ENCODE assay signal across 8 cellular contexts in genomic region chr9:128685022-128685332, GRCh38. TPM values are rescaled to one million over a fixed set of nuclear protein-coding genes. Genes with fewer than 3 reads are reported as not detected.
DNase-seq lines count a peak whose midpoint lies in the region; ATAC-seq and TF ChIP-seq lines count a peak whose summit lies in the region.

No MANE protein-coding gene starts in this region.

- POLR2A ChIA-PET in HEK293T (lab: Yijun Ruan, JAX) = interaction anchor here (0.7 to 1.9 kb wide), 10 partner anchors 8 to 348 kb away, joined by 3 to 21 read pairs (median 6); partner anchors contain the start of gene DYNC2I2

- peak overlapping the region; percentile 94 for H3K27ac ChIP-seq in OCI-LY1 (ENCODE audit: low read depth, low read length, poor library complexity, severe bottlenecking)
- peak overlapping the region; percentile 83 for H3K27ac ChIP-seq in trophoblast cell (ENCODE audit: low read depth, low read length)

- WGBS in trophoblast cell (ENCODE audit: extremely low coverage, insufficient coverage, insufficient read length) = no CpG with 5 or more reads among the region's 2 CpGs

- no peak overlapping the region for H4K12ac ChIP-seq in trophoblast cell (ENCODE audit: low read depth, low read length)

- CTCF ChIA-PET in HEK293T (lab: Yijun Ruan, JAX) = interaction anchor here (0.6 to 1.4 kb wide), 3 partner anchors 11 to 17 kb away, joined by 3 to 4 read pairs (median 3); partner anchors contain the start of gene PKN3

- H3K4me3 ChIP-seq in GM06990 (replicated peaks; ENCODE audit: low read depth, low read length) (peak overlapping the region; percentile 81), OCI-LY1 (ENCODE audit: low read depth, low read length, poor library complexity, severe bottlenecking) (peak overlapping the region; percentile 90), epithelial cell of esophagus (ENCODE audit: low read length) (peak overlapping the region; percentile 97), trophoblast cell (ENCODE audit: low read depth, low read length) (no peak overlapping the region)

- no peak overlapping the region for H2BK120ac ChIP-seq in trophoblast cell (ENCODE audit: insufficient read depth, low read length, poor library complexity)

- H2AK5ac ChIP-seq in trophoblast cell (ENCODE audit: low read length) = no peak overlapping the region

- no peaks in the 10 kb centered on the region for H4K20me1 ChIP-seq in OCI-LY1 (ENCODE audit: insufficient read depth, low read length)

- H3K36me3 ChIP-seq in GM06990 (ENCODE audit: control insufficient read depth, insufficient read depth, low read length) (no peaks in the 10 kb centered on the region), OCI-LY1 (ENCODE audit: insufficient read depth, low read length) (0 out of 2 replicates have a peak, but pooled peaks cover 4% of the 10 kb centered on the region), trophoblast cell (ENCODE audit: control insufficient read depth in 1 of 2, insufficient read depth in 2 of 2, low read length in 2 of 2) (peaks cover 0 to 2% of the 10 kb centered on the region in 2 experiments)

- no peak overlapping the region for H3K14ac ChIP-seq in trophoblast cell (ENCODE audit: low read length)

- H3K9ac ChIP-seq in OCI-LY1 (ENCODE audit: low read length) = peak overlapping the region; percentile 95
- peak overlapping the region; percentile 5 for H3K9ac ChIP-seq in trophoblast cell (ENCODE audit: low read length)

- peak overlapping the region; percentile 4 for H2BK12ac ChIP-seq in trophoblast cell (ENCODE audit: low read length)

- ATAC-seq in HG02981 (IDR thresholded peaks at IDR 0.05; ENCODE audit: unreplicated experiment) (no peak), HG02610 (IDR thresholded peaks at IDR 0.05; ENCODE audit: unreplicated experiment) (no peak)

- H2BK5ac ChIP-seq in trophoblast cell (ENCODE audit: low read depth, low read length, poor library complexity) = no peak overlapping the region

- H3K79me2 ChIP-seq in OCI-LY1 (ENCODE audit: insufficient read depth, low read length) (peaks cover 32% of the 10 kb centered on the region), trophoblast cell (ENCODE audit: control insufficient read depth, insufficient read depth, low read length, poor library complexity) (peaks cover 16% of the 10 kb centered on the region)

- H3K4me1 ChIP-seq in OCI-LY1 (ENCODE audit: insufficient read depth, low read length, severe bottlenecking) = peaks cover 52% of the 10 kb centered on the region
- H3K4me1 ChIP-seq in trophoblast cell (ENCODE audit: control insufficient read depth in 1 of 2, insufficient read depth in 2 of 2, low read length in 2 of 2) = peaks cover 6 to 12% of the 10 kb centered on the region in 2 experiments

- H3K27me3 ChIP-seq in GM06990 (replicated peaks; ENCODE audit: control insufficient read depth, insufficient read depth, low read length) (no peaks in the 10 kb centered on the region), OCI-LY1 (ENCODE audit: insufficient read depth, low read length) (no peaks in the 10 kb centered on the region), trophoblast cell (ENCODE audit: insufficient read depth, low read length) (no peaks in the 10 kb centered on the region)

- peak overlapping the region; percentile 7 for H3K4ac ChIP-seq in trophoblast cell (ENCODE audit: low read depth, low read length)

- H3K23ac ChIP-seq in trophoblast cell (ENCODE audit: low read length) = no peak overlapping the region

- H3F3A ChIP-seq in OCI-LY1 (ENCODE audit: insufficient read depth, low read length) = no peaks in the 10 kb centered on the region

- no peak overlapping the region for H2AFZ ChIP-seq in OCI-LY1 (ENCODE audit: low read length)
- H2AFZ ChIP-seq in trophoblast cell (ENCODE audit: insufficient read depth, low read length, poor library complexity) = peak overlapping the region; percentile 8

- DNase-seq in GM06990 (ENCODE audit: extremely low read depth, insufficient read length) = no peak
- no peak for DNase-seq in epithelial cell of esophagus (ENCODE audit: low read depth)
- no peak for DNase-seq in trophoblast cell
- DNase-seq in NCI-H1417 treated with DMSO at 0.1 percent for 48 hours (lab: John Stamatoyannopoulos, UW) = no peak
- no peak for DNase-seq in HEK293T (ENCODE audit: extremely low spot score)

- no peak overlapping the region for H4K91ac ChIP-seq in trophoblast cell (ENCODE audit: low read depth, low read length)

- H3K9me2 ChIP-seq in OCI-LY1 (ENCODE audit: low read depth, low read length) = no peaks in the 10 kb centered on the region

- H3K79me1 ChIP-seq in trophoblast cell (ENCODE audit: low read length) = peaks cover 20% of the 10 kb centered on the region

- no peak overlapping the region for H3K18ac ChIP-seq in trophoblast cell (ENCODE audit: low read length)

- peak overlapping the region; percentile 89 for H3K4me2 ChIP-seq in OCI-LY1 (ENCODE audit: low read length)
- H3K4me2 ChIP-seq in trophoblast cell (ENCODE audit: low read length) = peak overlapping the region; percentile 91

- TF ChIP-seq CTCF in GM06990 (IDR thresholded peaks at IDR 0.05; ENCODE audit: insufficient read depth, low read length, poor library complexity, severe bottlenecking) = no peak
- TF ChIP-seq CTCF in OCI-LY1 (IDR thresholded peaks at IDR 0.05; ENCODE audit: low read length) = no peak
- TF ChIP-seq CTCF in epithelial cell of esophagus (IDR thresholded peaks at IDR 0.05; ENCODE audit: insufficient read depth, low read depth, low read length, missing control alignments) = no peak

- H3K9me3 ChIP-seq in OCI-LY1 (ENCODE audit: low read length) (no peaks in the 10 kb centered on the region), trophoblast cell (ENCODE audit: insufficient read depth, low read depth, low read length) (no peaks in the 10 kb centered on the region)

- H4K8ac ChIP-seq in trophoblast cell (ENCODE audit: low read depth, low read length) = no peak overlapping the region

TF ChIP-seq in HEK293T, 16 proteins besides CTCF, POLR2A, EP300 and RAD21:
- TF ChIP-seq BHLHE40 (IDR thresholded peaks at IDR 0.05; ENCODE audit: borderline replicate concordance) (no peak), ELF4 (IDR thresholded peaks at IDR 0.05) (no peak), PKNOX1 (IDR thresholded peaks at IDR 0.05) (no peak), FOXK2 (IDR thresholded peaks at IDR 0.05) (no peak), LEF1 (IDR thresholded peaks at IDR 0.05; ENCODE audit: borderline replicate concordance) (no peak), ARNT (IDR thresholded peaks at IDR 0.05) (no peak), HDGF (IDR thresholded peaks at IDR 0.05; ENCODE audit: borderline replicate concordance) (no peak), SUZ12 (IDR thresholded peaks at IDR 0.05) (no peak), L3MBTL2 (conservative IDR thresholded peaks at IDR 0.05) (no peak), FOXA1 (IDR thresholded peaks at IDR 0.05) (no peak), TARDBP (IDR thresholded peaks at IDR 0.05) (no peak), SP1 (IDR thresholded peaks at IDR 0.05) (no peak), FOXM1 (IDR thresholded peaks at IDR 0.05; ENCODE audit: borderline replicate concordance) (no peak), ZNF384 (IDR thresholded peaks at IDR 0.05) (no peak), CTBP1 (IDR thresholded peaks at IDR 0.05; ENCODE audit: borderline replicate concordance) (no peak), NFRKB (IDR thresholded peaks at IDR 0.05) (no peak)

RNA-seq across cellular contexts. Expression of gene SET, which starts 4.0 kb away (rescaled TPM):
- 357 and 372 TPM in 2 replicates for polyA plus RNA-seq in trophoblast cell (2013)

RNA-seq across cellular contexts. Expression of gene PKN3, which starts 17.3 kb away (rescaled TPM):
- polyA plus RNA-seq in trophoblast cell (2013) = 7.5 and 7.7 TPM in 2 replicates

RNA-seq across cellular contexts. Expression of gene DYNC2I2, which starts 28.3 kb away (rescaled TPM):
- 19.9 and 21.1 TPM in 2 replicates for polyA plus RNA-seq in trophoblast cell (2013)

RNA-seq across cellular contexts. Expression of gene ZDHHC12, which starts 39.0 kb away (rescaled TPM):
- polyA plus RNA-seq in trophoblast cell (2013) = 35.3 and 35.7 TPM in 2 replicates
